Comparison of ENCODE assay signal across 9 cellular contexts in genomic region chr12:27185234-27186045, GRCh38. TPM values are rescaled to one million over a fixed set of nuclear protein-coding genes. Genes with fewer than 3 reads are reported as not detected.
DNase-seq lines count a peak whose midpoint lies in the region; ATAC-seq lines count a peak whose summit lies in the region.
"Had no signal": no experiment of that assay in that cellular context is flagged by ENCODE, and none has a peak within 500 bp of the region (broad histone marks: within the 10 kb centered on the region; RNA-seq: fewer than 3 reads in every experiment).

No MANE protein-coding gene starts in this region.

- no peaks in the 10 kb centered on the region for H3K27me3 Mint-ChIP-seq in CD4-positive, alpha-beta memory T cell
- H3K27me3 Mint-ChIP-seq in stimulated activated memory B cell treated with anti-CD40 and anti-IgM and Interleukin-4, amounts not matched to agents 10 μg/mL and 1 μg/mL and 100 μg/mL, for 72 hours = no peaks in the 10 kb centered on the region

- H3K9me3 ChIP-seq in CD4-positive, alpha-beta memory T cell (ENCODE audit: control insufficient read depth in 1 of 2, low read length in 2 of 2) = no peaks in the 10 kb centered on the region

- ATAC-seq in GM21367 (IDR thresholded peaks at IDR 0.05; ENCODE audit: unreplicated experiment) = peak; percentile 69
- peak; percentile 68 for ATAC-seq in stimulated activated memory B cell treated with anti-CD40 and anti-IgM and Interleukin-4, amounts not matched to agents 10 μg/mL and 1 μg/mL and 100 μg/mL, for 72 hours

- H3K4me1 Mint-ChIP-seq in CD4-positive, alpha-beta memory T cell = peaks cover 5 to 8% (median 6%) of the 10 kb centered on the region in 4 donors
- peaks cover 7% of the 10 kb centered on the region for H3K4me1 Mint-ChIP-seq in stimulated activated memory B cell treated with anti-CD40 and anti-IgM and Interleukin-4, amounts not matched to agents 10 μg/mL and 1 μg/mL and 100 μg/mL, for 72 hours

- peak overlapping the region in 4 of 7 donors; percentile 24 to 48 (median 44) for H3K27ac Mint-ChIP-seq in CD4-positive, alpha-beta memory T cell
- H3K27ac Mint-ChIP-seq in stimulated activated memory B cell treated with anti-CD40 and anti-IgM and Interleukin-4, amounts not matched to agents 10 μg/mL and 1 μg/mL and 100 μg/mL, for 72 hours = peak overlapping the region; percentile 20

- H3K4me1 ChIP-seq in CD4-positive, alpha-beta memory T cell (ENCODE audit: insufficient read depth, low read length) = peaks cover 9% of the 10 kb centered on the region

- H3K36me3 Mint-ChIP-seq in CD4-positive, alpha-beta memory T cell = no peaks in the 10 kb centered on the region
- no peaks in the 10 kb centered on the region for H3K36me3 Mint-ChIP-seq in stimulated activated memory B cell treated with anti-CD40 and anti-IgM and Interleukin-4, amounts not matched to agents 10 μg/mL and 1 μg/mL and 100 μg/mL, for 72 hours

- intact Hi-C loops in CD4-positive, alpha-beta memory T cell (cut with micrococcal nuclease) = no loop called here

- H3K4me3 ChIP-seq in CD4-positive, alpha-beta memory T cell (ENCODE audit: low read length in 2 of 2) = no peak overlapping the region
- H3K4me3 ChIP-seq: cardiac muscle cell had no signal

- no peaks in the 10 kb centered on the region for H3K36me3 ChIP-seq in CD4-positive, alpha-beta memory T cell (ENCODE audit: insufficient read depth, low read length)
- H3K36me3 ChIP-seq: cardiac muscle cell had no signal

- H3K27me3 ChIP-seq in CD4-positive, alpha-beta memory T cell (ENCODE audit: insufficient read depth, low read length) = no peaks in the 10 kb centered on the region
- H3K27me3 ChIP-seq: cardiac muscle cell had no signal

- CTCF ChIA-PET in CD4-positive, alpha-beta memory T cell (lab: Charles Lee; ENCODE audit: partially characterized antibody) = interaction anchor here (0.6 kb wide), 1 partner anchor 291 kb away, joined by 3 read pairs; no protein-coding TSS in a partner anchor

- H3K4me3 Mint-ChIP-seq in CD4-positive, alpha-beta memory T cell = no peak overlapping the region
- no peak overlapping the region for H3K4me3 Mint-ChIP-seq in stimulated activated memory B cell treated with anti-CD40 and anti-IgM and Interleukin-4, amounts not matched to agents 10 μg/mL and 1 μg/mL and 100 μg/mL, for 72 hours

- H3K27ac ChIP-seq in CD4-positive, alpha-beta memory T cell (ENCODE audit: low read depth, low read length) = no peak overlapping the region
- H3K27ac ChIP-seq: cardiac muscle cell had no signal

- no peaks in the 10 kb centered on the region for H3K9me3 Mint-ChIP-seq in CD4-positive, alpha-beta memory T cell
- H3K9me3 Mint-ChIP-seq in stimulated activated memory B cell treated with anti-CD40 and anti-IgM and Interleukin-4, amounts not matched to agents 10 μg/mL and 1 μg/mL and 100 μg/mL, for 72 hours = no peaks in the 10 kb centered on the region

- peak; percentile 4 to 51 (median 17) for DNase-seq in CD4-positive, alpha-beta memory T cell
- DNase-seq in HK-2 (ENCODE audit: unreplicated experiment) (peak; percentile 24), activated gamma-delta T cell treated with Interleukin-2 at 50 U/mL for 16 hours (no peak), DMS153 (lab: John Stamatoyannopoulos, UW) (no peak), ecto neural progenitor cell (ENCODE audit: low spot score) (no peak)
- DNase-seq in central memory CD4-positive, alpha-beta T cell = peak; percentile 1

- POLR2A ChIA-PET in CD4-positive, alpha-beta memory T cell (lab: Charles Lee; ENCODE audit: partially characterized antibody) = no interaction called here

RNA-seq across cellular contexts. Expression of gene STK38L, which starts 58.6 kb away (rescaled TPM):
- 10 to 100 TPM; 17.2 to 21.8 TPM for total RNA-seq in CD4-positive, alpha-beta memory T cell
- polyA plus RNA-seq in CD4-positive, alpha-beta memory T cell = 10 to 100 TPM in 1 of 2 donors, 1 to 10 TPM in 1; 8.4 to 13.3 TPM

Comparison
In these comparisons a context has a peak if more than half of its experiments do, and no peak if none do; other contexts are left out.
1. DNase-seq: peak in CD4-positive, alpha-beta memory T cell (5 of 5), HK-2 (single experiment) and central memory CD4-positive, alpha-beta T cell (single experiment); none in activated gamma-delta T cell treated with Interleukin-2 at 50 U/mL for 16 hours (single experiment), DMS153 (single experiment) and ecto neural progenitor cell (single experiment).